28 cellular contexts compared by ENCODE assay signal in the genomic region with DNA sequence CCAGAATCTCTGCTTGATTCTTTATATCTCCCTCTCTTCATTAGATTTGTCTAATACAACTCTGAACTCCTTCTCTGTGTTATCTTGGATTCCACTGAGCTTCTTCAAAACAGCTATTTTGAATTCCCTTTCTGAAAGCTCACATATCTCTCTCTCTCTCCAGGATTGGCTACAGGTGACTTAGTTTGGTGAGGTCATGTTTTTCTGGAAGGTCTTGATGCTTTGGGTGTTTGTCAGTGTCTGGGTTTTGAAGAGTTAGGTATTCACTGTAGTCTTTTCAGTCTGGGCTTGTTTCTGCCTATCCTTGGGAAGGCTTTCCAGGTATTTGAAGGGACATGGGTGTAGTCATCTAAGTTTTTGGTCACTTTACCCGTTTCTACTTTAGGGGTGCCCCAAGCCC.
"Had no signal": no experiment of that assay in that cellular context is flagged by ENCODE, and none has a peak within 500 bp of the region (broad histone marks: within the 10 kb centered on the region; RNA-seq: fewer than 3 reads in every experiment).

No MANE protein-coding gene starts in this region.

- H3K27ac ChIP-seq: neural progenitor cell, ovary, parathyroid adenoma, psoas muscle, right lobe of liver, sigmoid colon, stomach, thoracic aorta, thyroid gland, tibial nerve, upper lobe of right lung, uterus had no signal

- H3K27me3 Mint-ChIP-seq: progenitor cell of endocrine pancreas; stimulated activated naive B cell treated with anti-CD40 and anti-IgM and Interleukin-4, amounts not matched to agents 10 μg/mL and 1 μg/mL and 100 μg/mL, for 72 hours; stimulated activated naive CD8-positive, alpha-beta T cell treated with anti-CD3 and anti-CD28 coated beads, Interleukin-15, Interleukin-2, amounts not matched to agents 100 ng/mL and 50 ng/mL, for 24 hours; type B pancreatic cell had no signal

- H3K9me3 ChIP-seq: ovary, right lobe of liver, thyroid gland, upper lobe of right lung had no signal

- DNase-seq: natural killer cell; occipital lobe; ovary; posterior cingulate gyrus; psoas muscle; right cardiac atrium; right lobe of liver; sigmoid colon; small intestine; stimulated activated CD4-positive, alpha-beta T cell treated with anti-CD3 and anti-CD28 coated beads, Interleukin-15, amount 100 ng/mL, for 24 hours; stimulated activated CD4-positive, alpha-beta T cell treated with anti-CD3 and anti-CD28 coated beads, Interleukin-2, amount 100 ng/mL, for 24 hours; stimulated activated CD4-positive, alpha-beta T cell treated with anti-CD3 and anti-CD28 coated beads, Interleukin-2, amount 100 ng/mL, for 48 hours; stimulated activated CD4-positive, alpha-beta T cell treated with anti-CD3 and anti-CD28 coated beads, Interleukin-4, amount 100 ng/mL, for 24 hours; stimulated activated naive B cell treated with anti-CD40 and anti-IgM and Interleukin-4, amounts not matched to agents 10 μg/mL and 1 μg/mL and 100 μg/mL, for 72 hours; stimulated activated naive CD4-positive, alpha-beta T cell treated with Interleukin-2 at 50 U/mL for 16 hours; stomach; thyroid gland; upper lobe of right lung; uterus had no signal

- FAIRE-seq: small intestine had no signal

- H3K27ac Mint-ChIP-seq: natural killer cell; nephron; neural progenitor cell; stimulated activated effector memory CD8-positive, alpha-beta T cell treated with anti-CD3 and anti-CD28 coated beads, Interleukin-12 subunit alpha, Interleukin-12 subunit beta, amount 100 ng/mL, for 72 hours; stimulated activated naive B cell treated with anti-CD40 and anti-IgM and Interleukin-4, amounts not matched to agents 10 μg/mL and 1 μg/mL and 100 μg/mL, for 72 hours; stimulated activated naive CD8-positive, alpha-beta T cell treated with anti-CD3 and anti-CD28 coated beads, Interleukin-15, Interleukin-2, amounts not matched to agents 100 ng/mL and 50 ng/mL, for 24 hours; type B pancreatic cell had no signal

- H3K36me3 ChIP-seq: neural progenitor cell, ovary, right lobe of liver, sigmoid colon, stomach, thoracic aorta, thyroid gland, tibial nerve, upper lobe of right lung, uterus had no signal

- H3K9ac ChIP-seq: neural progenitor cell, parathyroid adenoma had no signal

- H3K27me3 ChIP-seq: neural progenitor cell, ovary, right lobe of liver, sigmoid colon, stomach, thyroid gland, tibial nerve, upper lobe of right lung, uterus had no signal

- H3K36me3 Mint-ChIP-seq: neural progenitor cell; stimulated activated effector memory CD8-positive, alpha-beta T cell treated with anti-CD3 and anti-CD28 coated beads, Interleukin-12 subunit alpha, Interleukin-12 subunit beta, amount 100 ng/mL, for 72 hours; type B pancreatic cell had no signal

- H3K79me2 ChIP-seq: parathyroid adenoma had no signal

- H3K4me1 ChIP-seq: neural progenitor cell, parathyroid adenoma, psoas muscle, right lobe of liver, sigmoid colon, stomach, thyroid gland, tibial nerve, upper lobe of right lung, uterus had no signal

- H3K4me2 ChIP-seq: neural progenitor cell had no signal

- H3K4me3 ChIP-seq: neural progenitor cell, ovary, psoas muscle, right lobe of liver, sigmoid colon, stomach, thoracic aorta, thyroid gland, tibial nerve, upper lobe of right lung, uterus had no signal

- H3K4me3 Mint-ChIP-seq: natural killer cell; nephron; neural progenitor cell; stimulated activated effector memory CD8-positive, alpha-beta T cell treated with anti-CD3 and anti-CD28 coated beads, Interleukin-12 subunit alpha, Interleukin-12 subunit beta, amount 100 ng/mL, for 72 hours; stimulated activated naive B cell treated with anti-CD40 and anti-IgM and Interleukin-4, amounts not matched to agents 10 μg/mL and 1 μg/mL and 100 μg/mL, for 72 hours; stimulated activated naive CD8-positive, alpha-beta T cell treated with anti-CD3 and anti-CD28 coated beads, Interleukin-15, Interleukin-2, amounts not matched to agents 100 ng/mL and 50 ng/mL, for 24 hours; type B pancreatic cell had no signal

- H3K4me1 Mint-ChIP-seq: natural killer cell; nephron; neural progenitor cell; stimulated activated effector memory CD8-positive, alpha-beta T cell treated with anti-CD3 and anti-CD28 coated beads, Interleukin-12 subunit alpha, Interleukin-12 subunit beta, amount 100 ng/mL, for 72 hours; stimulated activated naive B cell treated with anti-CD40 and anti-IgM and Interleukin-4, amounts not matched to agents 10 μg/mL and 1 μg/mL and 100 μg/mL, for 72 hours had no signal

- H2AFZ ChIP-seq: neural progenitor cell, parathyroid adenoma had no signal
